Comparison of ENCODE assay signal across 15 cellular contexts in the genomic region with DNA sequence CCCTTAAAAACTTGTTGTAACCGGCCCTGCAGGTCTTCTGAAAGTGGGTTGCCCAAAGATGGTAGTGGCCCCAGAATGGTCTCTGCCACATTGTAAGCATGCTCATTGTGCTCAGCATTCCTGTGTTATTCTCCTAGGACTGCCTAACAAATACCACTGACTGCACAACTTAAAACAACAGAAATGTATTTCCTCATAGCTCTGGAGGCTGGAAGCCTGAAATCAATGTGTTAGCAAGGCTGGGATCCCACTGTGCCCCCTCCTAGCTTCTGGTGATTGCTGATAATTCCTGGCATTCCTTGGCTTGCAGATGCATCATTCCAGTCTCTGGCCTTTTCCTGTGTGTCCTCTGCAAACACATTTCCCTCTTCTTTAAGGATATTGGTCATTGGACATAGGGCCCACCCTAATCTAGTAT. TPM values are rescaled to one million over a fixed set of nuclear protein-coding genes. Genes with fewer than 3 reads are reported as not detected.
DNase-seq lines count a peak whose midpoint lies in the region; ATAC-seq and TF ChIP-seq lines count a peak whose summit lies in the region.
"Had no signal": no experiment of that assay in that cellular context is flagged by ENCODE, and none has a peak within 500 bp of the region (broad histone marks: within the 10 kb centered on the region; RNA-seq: fewer than 3 reads in every experiment).

No MANE protein-coding gene starts in this region.

- no peak for TF ChIP-seq CTCF in CD4-positive, alpha-beta T cell (IDR thresholded peaks at IDR 0.05)

- peaks cover 20% of the 10 kb centered on the region for H3K36me3 Mint-ChIP-seq in CD4-positive, alpha-beta T cell (ENCODE audit: low read depth)
- peaks cover 5% of the 10 kb centered on the region for H3K36me3 Mint-ChIP-seq in effector memory CD8-positive, alpha-beta T cell (ENCODE audit: insufficient read depth)
- peaks cover 0 to 3% of the 10 kb centered on the region in 2 donors for H3K36me3 Mint-ChIP-seq in activated T-cell treated with anti-CD3 and anti-CD28 coated beads, Interleukin-2, amount 50 U/mL, for 72 hours (ENCODE audit: insufficient read depth in 2 of 2)
- H3K36me3 Mint-ChIP-seq: activated CD8-positive, alpha-beta memory T cell treated with anti-CD3 and anti-CD28 coated beads, Interleukin-2, amount 10 ng/mL, durations not matched to agents 7 days and 5 days; activated naive CD8-positive, alpha-beta T cell treated with anti-CD3 and anti-CD28 coated beads, Interleukin-2, amount 10 ng/mL, durations not matched to agents 7 days and 5 days; memory B cell had no signal

- peak overlapping the region; percentile 94 for H3K27ac Mint-ChIP-seq in CD4-positive, alpha-beta T cell
- H3K27ac Mint-ChIP-seq in effector memory CD8-positive, alpha-beta T cell = no peak overlapping the region
- H3K27ac Mint-ChIP-seq in activated T-cell treated with anti-CD3 and anti-CD28 coated beads, Interleukin-2, amount 50 U/mL, for 72 hours = no peak overlapping the region
- H3K27ac Mint-ChIP-seq: activated CD8-positive, alpha-beta memory T cell treated with anti-CD3 and anti-CD28 coated beads, Interleukin-2, amount 10 ng/mL, durations not matched to agents 7 days and 5 days; activated naive CD8-positive, alpha-beta T cell treated with anti-CD3 and anti-CD28 coated beads, Interleukin-2, amount 10 ng/mL, durations not matched to agents 7 days and 5 days; memory B cell had no signal

- 31 to 58% methylated on average over 1 of the region's 1 CpG for WGBS in mesodermal cell (ENCODE audit: insufficient coverage in 2 of 2), 2 experiments

- CTCF ChIA-PET in CD4-positive, alpha-beta T cell (lab: Charles Lee) = interaction anchor here (2.2 kb wide), 1 partner anchor 181 kb away, joined by 8 read pairs; the partner anchor contains the start of gene ANKRD31

- H3K9me3 ChIP-seq in CD4-positive, alpha-beta T cell (ENCODE audit: control insufficient read depth, low read length) = no peaks in the 10 kb centered on the region
- H3K9me3 ChIP-seq in HUES48 (ENCODE audit: control insufficient read depth, insufficient read depth, low read length) (no peaks in the 10 kb centered on the region), mesodermal cell (ENCODE audit: control insufficient read depth, low read length) (no peaks in the 10 kb centered on the region)
- H3K9me3 ChIP-seq: stomach had no signal

- POLR2A ChIA-PET in CD4-positive, alpha-beta T cell (lab: Charles Lee) = interaction anchor here (1.9 to 11.6 kb wide), 3 partner anchors 10 to 181 kb away, joined by 5 to 182 read pairs (median 16); partner anchors contain the start of gene ANKRD31

- no peak for DNase-seq in CD4-positive, alpha-beta T cell
- no peak for DNase-seq in effector memory CD8-positive, alpha-beta T cell
- DNase-seq in superior temporal gyrus (ENCODE audit: extremely low spot score) = no peak
- DNase-seq in DMS 273 treated with DMSO at 0.1 percent for 48 hours (lab: John Stamatoyannopoulos, UW) = no peak
- DNase-seq in amygdala (lab: John Stamatoyannopoulos, UW) = no peak
- DNase-seq in activated T-cell treated with anti-CD3 and anti-CD28 coated beads, Interleukin-2, amount 50 U/mL, for 72 hours = no peak
- DNase-seq: activated CD8-positive, alpha-beta memory T cell treated with anti-CD3 and anti-CD28 coated beads, Interleukin-2, amount 10 ng/mL, durations not matched to agents 7 days and 5 days; activated naive CD8-positive, alpha-beta T cell treated with anti-CD3 and anti-CD28 coated beads, Interleukin-2, amount 10 ng/mL, durations not matched to agents 7 days and 5 days; dorsolateral prefrontal cortex; NCI-H1436 treated with DMSO at 0.1 percent for 48 hours; NCI-H774; stomach had no signal

- H3K4me1 ChIP-seq in HUES48 (ENCODE audit: control insufficient read depth, insufficient read depth, low read length) (peaks cover 36% of the 10 kb centered on the region), mesodermal cell (ENCODE audit: control insufficient read depth, insufficient read depth, low read length, poor library complexity, severe bottlenecking) (peaks cover 49% of the 10 kb centered on the region)

- H3K27ac ChIP-seq in CD4-positive, alpha-beta T cell (ENCODE audit: low read depth, low read length) = no peak overlapping the region
- peak overlapping the region; percentile 84 for H3K27ac ChIP-seq in HUES48 (ENCODE audit: low read depth, low read length)
- H3K27ac ChIP-seq in mesodermal cell (ENCODE audit: low read depth, low read length, severe bottlenecking) = peak overlapping the region; percentile 83
- H3K27ac ChIP-seq: dorsolateral prefrontal cortex had no signal

- H3K4me1 Mint-ChIP-seq in CD4-positive, alpha-beta T cell (ENCODE audit: low read depth) = peaks cover 85% of the 10 kb centered on the region
- H3K4me1 Mint-ChIP-seq in effector memory CD8-positive, alpha-beta T cell (ENCODE audit: low read depth in 2 of 2) = peaks cover 39 to 40% of the 10 kb centered on the region in 2 donors
- H3K4me1 Mint-ChIP-seq in activated T-cell treated with anti-CD3 and anti-CD28 coated beads, Interleukin-2, amount 50 U/mL, for 72 hours (ENCODE audit: low read depth) = peaks cover 86% of the 10 kb centered on the region
- H3K4me1 Mint-ChIP-seq: memory B cell had no signal

- no peaks in the 10 kb centered on the region for H3K27me3 Mint-ChIP-seq in CD4-positive, alpha-beta T cell
- H3K27me3 Mint-ChIP-seq in effector memory CD8-positive, alpha-beta T cell = peaks cover 6 to 9% of the 10 kb centered on the region in 2 donors
- H3K27me3 Mint-ChIP-seq in activated T-cell treated with anti-CD3 and anti-CD28 coated beads, Interleukin-2, amount 50 U/mL, for 72 hours (ENCODE audit: low read depth) = no peaks in the 10 kb centered on the region
- H3K27me3 Mint-ChIP-seq: activated naive CD8-positive, alpha-beta T cell treated with anti-CD3 and anti-CD28 coated beads, Interleukin-2, amount 10 ng/mL, durations not matched to agents 7 days and 5 days had no signal

- H3K27me3 ChIP-seq in CD4-positive, alpha-beta T cell (ENCODE audit: control insufficient read depth, insufficient read depth, low read length) = no peaks in the 10 kb centered on the region
- peaks cover 42% of the 10 kb centered on the region for H3K27me3 ChIP-seq in HUES48 (ENCODE audit: control insufficient read depth, insufficient read depth, low read length)
- H3K27me3 ChIP-seq: dorsolateral prefrontal cortex had no signal

- peak overlapping the region; percentile 75 for H3K4me3 Mint-ChIP-seq in CD4-positive, alpha-beta T cell
- H3K4me3 Mint-ChIP-seq in effector memory CD8-positive, alpha-beta T cell = peak overlapping the region; percentile 31 to 92
- peak overlapping the region in 1 of 2 donors; percentile 31 for H3K4me3 Mint-ChIP-seq in activated T-cell treated with anti-CD3 and anti-CD28 coated beads, Interleukin-2, amount 50 U/mL, for 72 hours
- H3K4me3 Mint-ChIP-seq: activated CD8-positive, alpha-beta memory T cell treated with anti-CD3 and anti-CD28 coated beads, Interleukin-2, amount 10 ng/mL, durations not matched to agents 7 days and 5 days; activated naive CD8-positive, alpha-beta T cell treated with anti-CD3 and anti-CD28 coated beads, Interleukin-2, amount 10 ng/mL, durations not matched to agents 7 days and 5 days; memory B cell had no signal

- peak overlapping the region; percentile 84 for H3K9ac ChIP-seq in HUES48 (ENCODE audit: low read depth, low read length)

- H3K9me3 Mint-ChIP-seq in CD4-positive, alpha-beta T cell = no peaks in the 10 kb centered on the region
- no peaks in the 10 kb centered on the region for H3K9me3 Mint-ChIP-seq in effector memory CD8-positive, alpha-beta T cell
- no peaks in the 10 kb centered on the region for H3K9me3 Mint-ChIP-seq in activated T-cell treated with anti-CD3 and anti-CD28 coated beads, Interleukin-2, amount 50 U/mL, for 72 hours
- H3K9me3 Mint-ChIP-seq: activated naive CD8-positive, alpha-beta T cell treated with anti-CD3 and anti-CD28 coated beads, Interleukin-2, amount 10 ng/mL, durations not matched to agents 7 days and 5 days; memory B cell had no signal

- no peak for ATAC-seq in CD4-positive, alpha-beta T cell (ENCODE audit: poor library complexity)
- no peak for ATAC-seq in effector memory CD8-positive, alpha-beta T cell (replicated peaks)
- ATAC-seq in activated T-cell treated with anti-CD3 and anti-CD28 coated beads, Interleukin-2, amount 50 U/mL, for 72 hours (replicated peaks in 1 of 2) = no peak
- ATAC-seq: activated CD8-positive, alpha-beta memory T cell treated with anti-CD3 and anti-CD28 coated beads, Interleukin-2, amount 10 ng/mL, durations not matched to agents 7 days and 5 days had no signal

- H3K36me3 ChIP-seq in HUES48 (ENCODE audit: control insufficient read depth, insufficient read depth, low read length) = no peaks in the 10 kb centered on the region
- H3K36me3 ChIP-seq in mesodermal cell (ENCODE audit: control insufficient read depth, insufficient read depth, low read length) = no peaks in the 10 kb centered on the region
- H3K36me3 ChIP-seq: stomach had no signal

- H3K4me3 ChIP-seq in HUES48 (ENCODE audit: low read depth, low read length) (peak overlapping the region; percentile 70; the same call in 1 of the 2 replicates), mesodermal cell (ENCODE audit: extremely low read depth, insufficient read depth, low read length, poor library complexity, severe bottlenecking) (no peak overlapping the region)
- H3K4me3 ChIP-seq: stomach had no signal

- intact Hi-C loops in CD4-positive, alpha-beta T cell (cut with DNase I, micrococcal nuclease) = loop anchor here in 1 of 2 experiments (10.0 kb wide), 1 partner anchor 291 kb away; the partner anchor contains the start of genes GFM2 and NSA2

RNA-seq across cellular contexts. Expression of gene GCNT4, which starts 3.4 kb away (rescaled TPM):
- total RNA-seq in CD4-positive, alpha-beta T cell = 1 to 10 TPM; 7.2 to 7.4 TPM
- polyA plus RNA-seq in mesodermal cell (2013, experiment 1 of 2) = 2.9 TPM
- 2.3 TPM for polyA plus RNA-seq in mesodermal cell (2013, experiment 2 of 2)
- 1 to 10 TPM; 3.2 to 4.5 TPM for total RNA-seq in activated T-cell treated with anti-CD3 and anti-CD28 coated beads, Interleukin-2, amount 50 U/mL, for 72 hours
